ENCODE assay signal across 22 cellular contexts in genomic region chrY:6909825-6910224, GRCh38. TPM values are rescaled to one million over a fixed set of nuclear protein-coding genes. Genes with fewer than 3 reads are reported as not detected.
DNase-seq lines count a peak whose midpoint lies in the region; ATAC-seq and TF ChIP-seq lines count a peak whose summit lies in the region.
"Had no signal": no experiment of that assay in that cellular context is flagged by ENCODE, and none has a peak within 500 bp of the region (broad histone marks: within the 10 kb centered on the region; RNA-seq: fewer than 3 reads in every experiment).

No MANE protein-coding gene starts in this region.

- peak; percentile 56 for ATAC-seq in stimulated activated naive CD8-positive, alpha-beta T cell treated with anti-CD3 and anti-CD28 coated beads, Interleukin-15, amount 100 ng/mL, for 72 hours
- no peak for ATAC-seq in stimulated activated naive CD8-positive, alpha-beta T cell treated with anti-CD3 and anti-CD28 coated beads, Interleukin-15, Interleukin-2, amounts not matched to agents 100 U/mL and 50 U/mL, for 24 hours
- ATAC-seq in HG03521 (IDR thresholded peaks at IDR 0.05; ENCODE audit: unreplicated experiment) (no peak), GM18909 (IDR thresholded peaks at IDR 0.05; ENCODE audit: poor library complexity, unreplicated experiment) (no peak)
- ATAC-seq: K562, pancreas had no signal

- H3K79me2 ChIP-seq in neural cell (replicated peaks; ENCODE audit: insufficient read depth, low read length): no peaks in the 10 kb centered on the region

- H3K4me3 ChIP-seq in neural cell (ENCODE audit: low read length): peak overlapping the region; percentile 69
- H3K4me3 ChIP-seq: K562, pancreas, vagina had no signal

- peaks cover 19% of the 10 kb centered on the region for H3K27me3 ChIP-seq in neural cell (ENCODE audit: insufficient read depth, low read depth, low read length)
- H3K27me3 ChIP-seq: brain microvascular endothelial cell, pancreas, vagina had no signal

- H3K9me3 ChIP-seq in neural cell (ENCODE audit: low read length): no peaks in the 10 kb centered on the region
- H3K9me3 ChIP-seq: pancreas, spleen, vagina had no signal

- H3K9ac ChIP-seq in neural cell (ENCODE audit: low read length): peak overlapping the region; percentile 23

- H3K36me3 ChIP-seq in neural cell (ENCODE audit: insufficient read depth, low read length): no peaks in the 10 kb centered on the region
- H3K36me3 ChIP-seq: brain microvascular endothelial cell, pancreas, spleen, vagina, WERI-Rb-1 had no signal

- H3K4me1 Mint-ChIP-seq in stimulated activated naive CD8-positive, alpha-beta T cell treated with anti-CD3 and anti-CD28 coated beads, Interleukin-15, amount 100 ng/mL, for 72 hours: peaks cover 8% of the 10 kb centered on the region
- peaks cover 3% of the 10 kb centered on the region for H3K4me1 Mint-ChIP-seq in endothelial cell (ENCODE audit: unreplicated experiment)

- H3K27me3 Mint-ChIP-seq in stimulated activated naive CD8-positive, alpha-beta T cell treated with anti-CD3 and anti-CD28 coated beads, Interleukin-15, amount 100 ng/mL, for 72 hours: peaks cover 52% of the 10 kb centered on the region
- H3K27me3 Mint-ChIP-seq in endothelial cell (ENCODE audit: unreplicated experiment): peaks cover 2% of the 10 kb centered on the region

- no peak overlapping the region for H2AFZ ChIP-seq in neural cell (ENCODE audit: low read depth, low read length)

- no peaks in the 10 kb centered on the region for H3F3A ChIP-seq in neural cell (ENCODE audit: insufficient read depth, low read length, poor library complexity, severe bottlenecking)

- peak overlapping the region; percentile 61 to 77 for H3K4me3 Mint-ChIP-seq in stimulated activated naive CD8-positive, alpha-beta T cell treated with anti-CD3 and anti-CD28 coated beads, Interleukin-15, amount 100 ng/mL, for 72 hours
- peak overlapping the region; percentile 83 for H3K4me3 Mint-ChIP-seq in endothelial cell (ENCODE audit: unreplicated experiment)

- H3K9me3 Mint-ChIP-seq in stimulated activated naive CD8-positive, alpha-beta T cell treated with anti-CD3 and anti-CD28 coated beads, Interleukin-15, amount 100 ng/mL, for 72 hours: peaks cover 0 to 5% of the 10 kb centered on the region in 2 donors
- H3K9me3 Mint-ChIP-seq in endothelial cell (ENCODE audit: unreplicated experiment): no peaks in the 10 kb centered on the region
- H3K9me3 Mint-ChIP-seq: CD8-positive, alpha-beta memory T cell had no signal

- peak overlapping the region in 1 of 2 donors; percentile 23 for H3K27ac Mint-ChIP-seq in stimulated activated naive CD8-positive, alpha-beta T cell treated with anti-CD3 and anti-CD28 coated beads, Interleukin-15, amount 100 ng/mL, for 72 hours
- no peak overlapping the region for H3K27ac Mint-ChIP-seq in endothelial cell (ENCODE audit: unreplicated experiment)
- H3K27ac Mint-ChIP-seq: CD8-positive, alpha-beta memory T cell had no signal

- no peaks in the 10 kb centered on the region for H4K20me1 ChIP-seq in neural cell (ENCODE audit: insufficient read depth)

- no peaks in the 10 kb centered on the region for H3K36me3 Mint-ChIP-seq in endothelial cell (ENCODE audit: low read depth, unreplicated experiment)
- H3K36me3 Mint-ChIP-seq: CD8-positive, alpha-beta memory T cell had no signal

- peak in 1 of 2 donors; percentile 14 for DNase-seq in stimulated activated naive CD8-positive, alpha-beta T cell treated with anti-CD3 and anti-CD28 coated beads, Interleukin-15, amount 100 ng/mL, for 72 hours
- no peak for DNase-seq in stimulated activated naive CD8-positive, alpha-beta T cell treated with anti-CD3 and anti-CD28 coated beads, Interleukin-15, Interleukin-2, amounts not matched to agents 100 U/mL and 50 U/mL, for 24 hours
- DNase-seq in endothelial cell (ENCODE audit: low spot score) (peak; percentile 6), NCI-H82 treated with DMSO at 0.1 percent for 48 hours (lab: John Stamatoyannopoulos, UW; ENCODE audit: unreplicated experiment) (no peak), LoVo (ENCODE audit: low spot score) (no peak)
- DNase-seq: activated naive CD4-positive, alpha-beta T cell; brain microvascular endothelial cell; CD8-positive, alpha-beta memory T cell; NCI-H1436; NCI-H345; Right ventricle myocardium superior; spleen; T-helper 1 cell; WERI-Rb-1 had no signal

- no peak overlapping the region for H3K27ac ChIP-seq in neural cell (ENCODE audit: low read length)
- H3K27ac ChIP-seq: brain microvascular endothelial cell, HL-60, pancreas, spleen, vagina, WERI-Rb-1 had no signal

- TF ChIP-seq EP300 in neural cell (conservative IDR thresholded peaks at IDR 0.05; ENCODE audit: poor library complexity, severe bottlenecking): no peak

- TF ChIP-seq RAD21 in neural cell (conservative IDR thresholded peaks at IDR 0.05): no peak

- H3K9me2 ChIP-seq in neural cell (ENCODE audit: insufficient read depth, low read length): no peaks in the 10 kb centered on the region

- peak overlapping the region; percentile 10 for H3K4me2 ChIP-seq in neural cell (ENCODE audit: low read length)

- TF ChIP-seq CTCF in endothelial cell (IDR thresholded peaks at IDR 0.05; ENCODE audit: unreplicated experiment) (no peak), neural cell (IDR thresholded peaks at IDR 0.05; ENCODE audit: poor library complexity, severe bottlenecking) (no peak)

TF ChIP-seq in neural cell, 6 proteins besides CTCF, POLR2A, EP300 and RAD21:
- no peak for TF ChIP-seq POLR2AphosphoS5 (IDR thresholded peaks at IDR 0.05)
- no peak for TF ChIP-seq TAF1 (IDR thresholded peaks at IDR 0.05; ENCODE audit: low read depth)
- no peak for TF ChIP-seq EZH2 (IDR thresholded peaks at IDR 0.05; ENCODE audit: borderline replicate concordance, insufficient read depth, low read length, poor library complexity, severe bottlenecking)
- no peak for TF ChIP-seq SMC3 (conservative IDR thresholded peaks at IDR 0.05; ENCODE audit: poor library complexity)

RNA-seq across cellular contexts. Expression of gene TBL1Y, which starts 0.7 kb away (rescaled TPM):
- total RNA-seq in endothelial cell (ENCODE audit: unreplicated experiment): 0.97 TPM
- 0.16 TPM in 1 of 2 replicates, not detected in the other for polyA plus RNA-seq in neural cell
- 0.35 TPM in 1 of 2 replicates, not detected in the other for polyA minus RNA-seq in neural cell
- total RNA-seq: CD8-positive, alpha-beta memory T cell; K562; left ventricle myocardium superior; Right ventricle myocardium superior; spleen; vagina had no signal
- polyA plus RNA-seq: CD8-positive, alpha-beta memory T cell; K562; spleen had no signal

RNA-seq across cellular contexts. Expression of gene AMELY, which starts 1.7 kb away (rescaled TPM):
- total RNA-seq in endothelial cell (ENCODE audit: unreplicated experiment): not detected
- not detected in 2 replicates for polyA plus RNA-seq in neural cell
- polyA minus RNA-seq in neural cell: not detected in 2 replicates
- total RNA-seq: CD8-positive, alpha-beta memory T cell; K562; left ventricle myocardium superior; Right ventricle myocardium superior; spleen; vagina had no signal
- polyA plus RNA-seq: CD8-positive, alpha-beta memory T cell; K562; spleen had no signal
